8 cellular contexts compared by ENCODE assay signal in the genomic region with DNA sequence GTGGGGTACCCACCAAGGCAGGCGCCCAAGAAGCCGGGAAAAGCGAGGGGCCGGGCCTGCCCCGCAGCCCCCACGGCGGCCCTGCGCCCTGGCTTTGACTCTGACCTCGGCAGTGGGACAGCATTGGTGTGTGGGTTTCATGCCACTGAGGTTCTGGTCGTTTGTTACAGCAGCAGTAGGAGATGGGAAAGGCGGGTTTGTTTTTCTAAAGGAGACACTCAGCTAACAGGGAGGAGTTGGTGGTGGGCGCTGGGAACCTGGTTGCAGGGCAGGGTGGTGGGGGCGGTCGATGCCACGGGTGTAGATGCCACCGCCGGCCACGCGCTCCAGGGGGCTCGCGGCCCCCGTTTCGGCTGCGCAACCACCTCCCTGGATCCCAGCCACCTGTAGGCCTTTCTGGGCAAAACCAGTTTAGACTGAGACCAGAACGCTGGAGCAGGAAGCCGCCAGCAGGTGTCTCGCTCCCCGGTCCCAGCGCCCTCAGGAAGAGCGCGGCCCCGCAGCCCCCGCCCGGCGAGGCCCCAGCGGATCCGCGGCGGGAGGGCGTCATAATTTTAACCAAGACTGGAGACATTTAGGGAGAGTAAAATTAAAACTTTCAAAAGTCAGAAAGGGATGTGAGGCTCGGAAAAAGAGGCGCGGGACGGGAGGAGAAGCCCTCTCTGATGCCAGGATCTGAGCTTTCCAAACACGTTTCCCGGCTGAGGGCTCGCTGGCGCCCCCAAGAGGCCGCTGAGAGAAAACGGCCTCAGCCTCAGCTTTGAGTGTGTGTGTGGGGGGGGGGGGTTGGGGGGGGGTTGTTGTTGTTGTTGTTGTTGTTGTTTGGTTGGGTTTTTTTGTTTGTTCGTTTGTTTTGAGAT. TPM values are rescaled to one million over a fixed set of nuclear protein-coding genes. Genes with fewer than 3 reads are reported as not detected.
DNase-seq lines count a peak whose midpoint lies in the region; ATAC-seq lines count a peak whose summit lies in the region.

No MANE protein-coding gene starts in this region.

- no peak overlapping the region for H2BK120ac ChIP-seq in mesenchymal stem cell (ENCODE audit: low read depth, low read length)

- CTCF ChIA-PET in activated CD4-positive, alpha-beta T cell treated with anti-CD3 and anti-CD28 coated beads for 36 hours (lab: Charles Lee), result interaction anchor here (0.5 to 1.9 kb wide), 16 partner anchors 8 to 1155 kb away, joined by 3 to 8 read pairs (median 4); no protein-coding TSS in a partner anchor

- H3K27ac Mint-ChIP-seq in activated CD4-positive, alpha-beta T cell treated with anti-CD3 and anti-CD28 coated beads for 36 hours, result no peak overlapping the region

- POLR2A ChIA-PET in activated CD4-positive, alpha-beta T cell treated with anti-CD3 and anti-CD28 coated beads for 36 hours (lab: Charles Lee), result interaction anchor here (0.6 kb wide), 1 partner anchor 346 kb away, joined by 3 read pairs; no protein-coding TSS in a partner anchor

- H4K91ac ChIP-seq in mesenchymal stem cell (ENCODE audit: low read length), result peak overlapping the region; percentile 45

- H2AFZ ChIP-seq in mesenchymal stem cell (ENCODE audit: low read depth, low read length), result peak overlapping the region; percentile 70

- no peaks in the 10 kb centered on the region for H3K9me3 ChIP-seq in mesenchymal stem cell (ENCODE audit: control insufficient read depth, low read length)

- peaks cover 0 to 6% of the 10 kb centered on the region in 2 experiments for H3K27me3 ChIP-seq in mesenchymal stem cell (ENCODE audit: control insufficient read depth in 1 of 2, insufficient read depth in 1 of 2, low read length in 2 of 2)

- no peaks in the 10 kb centered on the region for H3K79me1 ChIP-seq in mesenchymal stem cell (replicated peaks; ENCODE audit: low read length, poor library complexity, severe bottlenecking)

- H3K4ac ChIP-seq in mesenchymal stem cell (ENCODE audit: low read depth in 1 of 2, low read length in 2 of 2), result no peak overlapping the region

- no peak overlapping the region for H2BK12ac ChIP-seq in mesenchymal stem cell (ENCODE audit: low read length in 2 of 2)

- H3K36me3 ChIP-seq in mesenchymal stem cell (ENCODE audit: control insufficient read depth in 1 of 2, insufficient read depth in 2 of 2, low read depth in 1 of 2, low read length in 2 of 2), result no peaks in the 10 kb centered on the region

- H3K4me2 ChIP-seq in mesenchymal stem cell (ENCODE audit: low read length, poor library complexity, severe bottlenecking), result peak overlapping the region; percentile 94

- H3K9ac ChIP-seq in mesenchymal stem cell (ENCODE audit: low read length), result peak overlapping the region; percentile 83

- H3K4me1 Mint-ChIP-seq in activated CD4-positive, alpha-beta T cell treated with anti-CD3 and anti-CD28 coated beads for 36 hours, result peaks cover 2% of the 10 kb centered on the region

- H3K4me1 ChIP-seq in mesenchymal stem cell (ENCODE audit: control insufficient read depth, insufficient read depth, low read depth, low read length), result peaks cover 7% of the 10 kb centered on the region

- H3K27me3 Mint-ChIP-seq in activated CD4-positive, alpha-beta T cell treated with anti-CD3 and anti-CD28 coated beads for 36 hours, result peaks cover 18% of the 10 kb centered on the region

- H3K23ac ChIP-seq in mesenchymal stem cell (ENCODE audit: low read length in 2 of 2), result no peak overlapping the region

- peak overlapping the region; percentile 48 for H4K8ac ChIP-seq in mesenchymal stem cell (ENCODE audit: low read length)

- no peak overlapping the region for H2BK15ac ChIP-seq in mesenchymal stem cell (ENCODE audit: low read depth, poor library complexity, severe bottlenecking)

- peak; percentile 82 for ATAC-seq in HG03139 (IDR thresholded peaks at IDR 0.05; ENCODE audit: unreplicated experiment)
- ATAC-seq in activated CD4-positive, alpha-beta T cell treated with anti-CD3 and anti-CD28 coated beads for 36 hours, result peak; percentile 88

- peak overlapping the region in 1 of 2 experiments; percentile 21 for H3K18ac ChIP-seq in mesenchymal stem cell (ENCODE audit: low read depth in 1 of 2, low read length in 2 of 2)

- H3K14ac ChIP-seq in mesenchymal stem cell (ENCODE audit: low read length in 2 of 2), result no peak overlapping the region

- no peak overlapping the region for H2BK5ac ChIP-seq in mesenchymal stem cell (ENCODE audit: low read depth, low read length, poor library complexity, severe bottlenecking)

- H3K9me3 Mint-ChIP-seq in activated CD4-positive, alpha-beta T cell treated with anti-CD3 and anti-CD28 coated beads for 36 hours (ENCODE audit: low read depth), result no peaks in the 10 kb centered on the region

- no peaks in the 10 kb centered on the region for H3K36me3 Mint-ChIP-seq in activated CD4-positive, alpha-beta T cell treated with anti-CD3 and anti-CD28 coated beads for 36 hours (ENCODE audit: low read depth)

- no peak overlapping the region for H3K27ac ChIP-seq in mesenchymal stem cell (ENCODE audit: low read length, poor library complexity, severe bottlenecking)

- intact Hi-C loops in activated CD4-positive, alpha-beta T cell treated with anti-CD3 and anti-CD28 coated beads for 36 hours (cut with DNase I, micrococcal nuclease), result no loop called here

- H3K4me3 ChIP-seq in mesenchymal stem cell (ENCODE audit: insufficient read depth in 1 of 2, low read depth in 1 of 2, low read length in 2 of 2), result peak overlapping the region; percentile 48 to 72

- H2AK5ac ChIP-seq in mesenchymal stem cell (ENCODE audit: low read length, severe bottlenecking), result peak overlapping the region; percentile 60

- WGBS in mesenchymal stem cell, result 21% methylated on average over 43 of the region's 51 CpGs

- H3K4me3 Mint-ChIP-seq in activated CD4-positive, alpha-beta T cell treated with anti-CD3 and anti-CD28 coated beads for 36 hours, result peak overlapping the region; percentile 56

- DNase-seq in SIG-M5 treated with dmso at 0.1 percent for 504 hours (lab: John Stamatoyannopoulos, UW; ENCODE audit: unreplicated experiment) (peak; percentile 72), SIG-M5 (lab: John Stamatoyannopoulos, UW) (no peak), NCI-H345 treated with DMSO at 0.1 percent for 48 hours (lab: John Stamatoyannopoulos, UW; ENCODE audit: unreplicated experiment) (peak; percentile 60), ecto neural progenitor cell (ENCODE audit: low spot score) (peak; percentile 87), mesenchymal stem cell (peak; percentile 86)
- DNase-seq in activated CD4-positive, alpha-beta T cell treated with anti-CD3 and anti-CD28 coated beads for 36 hours, result peak; percentile 73
- DNase-seq in stimulated activated CD8-positive, alpha-beta memory T cell treated with anti-CD3 and anti-CD28 coated beads, Interleukin-15, amount 100 ng/mL, for 1 hour (ENCODE audit: low read depth), result peak; percentile 7

RNA-seq across cellular contexts. Expression of gene CIDEA, which starts 17.4 kb away (rescaled TPM):
- not detected for total RNA-seq in activated CD4-positive, alpha-beta T cell treated with anti-CD3 and anti-CD28 coated beads for 36 hours
- polyA plus RNA-seq in mesenchymal stem cell (2013, experiment 1 of 2), result not detected
- not detected for polyA plus RNA-seq in mesenchymal stem cell (2013, experiment 2 of 2)

RNA-seq across cellular contexts. Expression of gene TUBB6, which starts 36.4 kb away (rescaled TPM):
- total RNA-seq in activated CD4-positive, alpha-beta T cell treated with anti-CD3 and anti-CD28 coated beads for 36 hours, result 1 to 10 TPM; 5.4 to 7.2 TPM
- 234 TPM for polyA plus RNA-seq in mesenchymal stem cell (2013, experiment 1 of 2)
- 237 TPM for polyA plus RNA-seq in mesenchymal stem cell (2013, experiment 2 of 2)
